ENCODE assay signal across 11 cellular contexts in genomic region chr1:31575373-31576140, GRCh38. TPM values are rescaled to one million over a fixed set of nuclear protein-coding genes. Genes with fewer than 3 reads are reported as not detected.
DNase-seq lines count a peak whose midpoint lies in the region; ATAC-seq and TF ChIP-seq lines count a peak whose summit lies in the region.
"Had no signal": no experiment of that assay in that cellular context is flagged by ENCODE, and none has a peak within 500 bp of the region (broad histone marks: within the 10 kb centered on the region; RNA-seq: fewer than 3 reads in every experiment).

No MANE protein-coding gene starts in this region.

- intact Hi-C loops in PC-9 (cut with micrococcal nuclease; ENCODE audit: unreplicated experiment): loop anchor here (1.0 to 10.0 kb wide), 5 partner anchors 9 to 359 kb away; partner anchors contain the start of gene PTP4A2

- H3K9me2 ChIP-seq in PC-9 (ENCODE audit: insufficient read depth): no peaks in the 10 kb centered on the region

- H3K36me3 ChIP-seq in PC-9 (ENCODE audit: low read depth) (peaks cover 25% of the 10 kb centered on the region), iPS-20b (ENCODE audit: insufficient read depth, low read depth, low read length) (no peaks in the 10 kb centered on the region), skeletal muscle tissue (ENCODE audit: control insufficient read depth in 3 of 3, insufficient read depth in 3 of 3, low read length in 3 of 3) (no peaks in the 10 kb centered on the region)

- H3K4me3 ChIP-seq in PC-9: peak overlapping the region; percentile 70
- peak overlapping the region; percentile 44; the same call in 1 of the 2 replicates for H3K4me3 ChIP-seq in iPS-20b (ENCODE audit: low read length)
- H3K4me3 ChIP-seq in skeletal muscle tissue (ENCODE audit: low read length in 3 of 3): peak overlapping the region in 2 of 3 donors; percentile 30 to 77

- peaks cover 76% of the 10 kb centered on the region for H3F3A ChIP-seq in PC-9 (ENCODE audit: insufficient read depth, low read depth)

- H3K27me3 ChIP-seq in PC-9 (ENCODE audit: insufficient read depth, low read depth) (no peaks in the 10 kb centered on the region), iPS-20b (ENCODE audit: insufficient read depth, low read length) (peaks cover 13% of the 10 kb centered on the region), skeletal muscle tissue (ENCODE audit: control insufficient read depth in 3 of 3, insufficient read depth in 3 of 3, low read length in 3 of 3) (peaks cover 0 to 16% (median 16%) of the 10 kb centered on the region in 3 donors)

- in situ Hi-C loops in G401 (cut with HindIII; ENCODE audit: low sequenced_read_pairs): no loop called here

- ATAC-seq in GM18502 (IDR thresholded peaks at IDR 0.05; ENCODE audit: poor library complexity, unreplicated experiment): no peak
- ATAC-seq: T-helper 17 cell had no signal

- H4K20me1 ChIP-seq in PC-9 (ENCODE audit: insufficient read depth): peaks cover 18% of the 10 kb centered on the region

- CTCF ChIA-PET in PC-9 (lab: Charles Lee): no interaction called here

- H3K4me1 ChIP-seq in PC-9 (replicated peaks; ENCODE audit: insufficient read depth): peaks cover 72% of the 10 kb centered on the region
- H3K4me1 ChIP-seq in iPS-20b (ENCODE audit: insufficient read depth, low read length): peaks cover 22% of the 10 kb centered on the region
- H3K4me1 ChIP-seq in skeletal muscle tissue (ENCODE audit: control insufficient read depth in 3 of 3, insufficient read depth in 3 of 3, low read length in 3 of 3): peaks cover 12 to 24% (median 20%) of the 10 kb centered on the region in 3 donors

- DNase-seq in ELF-1 (ENCODE audit: low read depth, low spot score) (peak; percentile 75), PC-9 (peak; percentile 91 to 100), G401 (ENCODE audit: low spot score) (no peak), pons (ENCODE audit: low spot score) (no peak), GM20000 (ENCODE audit: low spot score) (no peak)
- DNase-seq: NCI-H2081, T-helper 17 cell had no signal

- peak overlapping the region; percentile 91 for H3K27ac ChIP-seq in PC-9
- no peak overlapping the region for H3K27ac ChIP-seq in iPS-20b (ENCODE audit: low read length)
- H3K27ac ChIP-seq in skeletal muscle tissue (ENCODE audit: low read depth, low read length): peak overlapping the region; percentile 3

- no TSS peak for BruUV-seq in PC-9 (replicated peaks; lab: Mats Ljungman, UMichigan)

- TF ChIP-seq CTCF in PC-9 (conservative IDR thresholded peaks at IDR 0.05) (no peak), GM20000 (IDR thresholded peaks at IDR 0.05; ENCODE audit: extremely low read depth, missing control alignments) (no peak)

- peaks cover 59% of the 10 kb centered on the region for H3K79me2 ChIP-seq in PC-9 (ENCODE audit: low read depth)

- POLR2A ChIA-PET in PC-9 (lab: Charles Lee; ENCODE audit: unreplicated experiment): no interaction called here

- H3K9me3 ChIP-seq in PC-9 (ENCODE audit: insufficient read depth, low read depth): no peaks in the 10 kb centered on the region
- no peaks in the 10 kb centered on the region for H3K9me3 ChIP-seq in iPS-20b (ENCODE audit: insufficient read depth, low read depth, low read length)
- no peaks in the 10 kb centered on the region for H3K9me3 ChIP-seq in skeletal muscle tissue (ENCODE audit: control insufficient read depth in 3 of 3, low read length in 3 of 3)

- H3K9ac ChIP-seq in iPS-20b (ENCODE audit: low read depth, low read length): peak overlapping the region; percentile 42; the same call in 1 of the 2 replicates
- H3K9ac ChIP-seq in skeletal muscle tissue (ENCODE audit: low read depth in 1 of 3, low read length in 3 of 3): peak overlapping the region in 1 of 3 donors; percentile 50

- peak overlapping the region; percentile 90 for H3K4me2 ChIP-seq in PC-9

- no peak overlapping the region for H2AFZ ChIP-seq in PC-9

RNA-seq across cellular contexts. Expression of gene TINAGL1, which starts 0.8 kb away (rescaled TPM):
- 162 and 191 TPM in 2 replicates for total RNA-seq in PC-9 (2021)
- total RNA-seq in skeletal muscle tissue: 17.2 TPM
- total RNA-seq in G401 (2014; rRNA removed; shearing (Covaris generic)): 61.7 and 64.3 TPM in 2 replicates
- total RNA-seq: activated naive CD4-positive, alpha-beta T cell treated with anti-CD3 and anti-CD28 coated beads, Interleukin-2, amount 50 U/mL, for 72 hours; T-helper 17 cell had no signal

RNA-seq across cellular contexts. Expression of gene HCRTR1, which starts 41.9 kb away (rescaled TPM):
- total RNA-seq in PC-9 (2021) (not detected in 2 replicates), skeletal muscle tissue (not detected)
- total RNA-seq in G401 (2014; rRNA removed; shearing (Covaris generic)): 2.0 and 4.2 TPM in 2 replicates
- total RNA-seq: activated naive CD4-positive, alpha-beta T cell treated with anti-CD3 and anti-CD28 coated beads, Interleukin-2, amount 50 U/mL, for 72 hours; T-helper 17 cell had no signal

Comparison
In these comparisons a context has a peak if more than half of its experiments do, and no peak if none do; other contexts are left out.
1. DNase-seq: peak in ELF-1 (single experiment) and PC-9 (2 of 2); none in G401 (single experiment), pons (single experiment) and GM20000 (single experiment).
2. Peak in every context shown above with its lines, with median percentiles within 50 percentile points of each other: H3K4me3 ChIP-seq.